Comparison of ENCODE assay signal across 10 cellular contexts in the genomic region with DNA sequence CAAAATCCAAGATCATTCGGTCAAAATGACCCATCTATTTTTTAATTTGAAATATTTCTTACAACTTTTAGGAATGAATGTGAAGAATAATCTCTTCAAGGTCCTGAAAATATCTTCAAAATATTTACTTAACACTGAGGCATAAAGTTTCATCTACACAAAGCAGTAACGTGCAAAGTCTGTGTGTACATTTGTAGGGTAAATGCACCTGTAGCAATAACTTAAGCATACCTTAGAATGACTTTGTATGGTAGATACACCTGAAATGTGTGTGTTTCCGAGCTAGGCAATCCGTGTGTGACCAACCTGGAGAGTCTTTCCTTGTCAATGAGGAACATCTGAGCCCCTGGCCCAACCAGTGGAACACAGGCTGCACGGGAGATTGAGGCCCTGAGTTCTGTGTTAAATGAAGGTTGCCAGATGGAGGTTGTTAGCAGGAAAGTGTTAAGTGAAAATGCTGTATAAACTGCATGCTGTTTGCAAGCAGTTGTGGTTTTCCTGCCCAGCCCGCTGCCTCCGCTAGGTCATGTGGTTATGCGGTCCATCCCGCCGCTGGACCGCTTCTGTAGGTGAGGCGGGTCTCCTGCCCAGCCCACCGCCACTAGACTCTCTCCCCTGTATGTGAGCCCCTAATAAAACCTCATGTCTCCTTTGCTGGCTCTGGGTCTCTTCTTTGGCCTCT. TPM values are rescaled to one million over a fixed set of nuclear protein-coding genes. Genes with fewer than 3 reads are reported as not detected.
A peak's percentile ranks its signal among the peaks of the same experiment; 100 is the strongest.
DNase-seq lines count a peak whose midpoint lies in the region; ATAC-seq and TF ChIP-seq lines count a peak whose summit lies in the region.
"Had no signal": no experiment of that assay in that cellular context is flagged by ENCODE, and none has a peak within 500 bp of the region (broad histone marks: within the 10 kb centered on the region; RNA-seq: fewer than 3 reads in every experiment).

No MANE protein-coding gene starts in this region.

- H3K4me2 ChIP-seq in KMS-11, result peak overlapping the region; percentile 48
- H3K4me2 ChIP-seq: neural progenitor cell had no signal

- H3K79me2 ChIP-seq in KMS-11 (ENCODE audit: insufficient read depth, low read depth), result no peaks in the 10 kb centered on the region

- no peak for TF ChIP-seq POLR2A in gastrocnemius medialis (IDR thresholded peaks at IDR 0.05)

- H4K20me1 ChIP-seq in KMS-11 (ENCODE audit: insufficient read depth), result no peaks in the 10 kb centered on the region

- H2AFZ ChIP-seq in KMS-11 (ENCODE audit: low read depth), result peak overlapping the region; percentile 49; the same call in 1 of the 2 replicates
- H2AFZ ChIP-seq: neural progenitor cell had no signal

- H3K4me3 ChIP-seq in KMS-11 (IDR thresholded peaks at IDR 0.05; ENCODE audit: insufficient read depth, low read depth, low read length), result no peak overlapping the region
- no peak overlapping the region for H3K4me3 ChIP-seq in gastrocnemius medialis
- H3K4me3 ChIP-seq: neural progenitor cell had no signal

- no peaks in the 10 kb centered on the region for H3K36me3 ChIP-seq in KMS-11 (ENCODE audit: insufficient read depth)
- H3K36me3 ChIP-seq in gastrocnemius medialis, result no peaks in the 10 kb centered on the region
- H3K36me3 ChIP-seq: neural progenitor cell had no signal

- in situ Hi-C loops in gastrocnemius medialis (cut with MboI; ENCODE audit: low sequenced_read_pairs in 4 of 4), result loop anchor here in 3 of 4 donors (25.0 kb wide), 3 partner anchors 206 to 981 kb away; partner anchors contain the start of gene RNF141 (in 1 of the 3)

- no peak for TF ChIP-seq CTCF in KMS-11 (conservative IDR thresholded peaks at IDR 0.05; ENCODE audit: low read depth, low read length)
- no peak for TF ChIP-seq CTCF in gastrocnemius medialis (IDR thresholded peaks at IDR 0.05 in 4 of 5, conservative IDR thresholded peaks at IDR 0.05 in 1 of 5)

- no peak overlapping the region for H3K27ac ChIP-seq in KMS-11
- H3K27ac ChIP-seq in gastrocnemius medialis, result no peak overlapping the region
- H3K27ac ChIP-seq: neural progenitor cell had no signal

- H3K4me1 ChIP-seq in KMS-11 (ENCODE audit: low read depth, poor library complexity, severe bottlenecking), result peaks cover 27% of the 10 kb centered on the region
- H3K4me1 ChIP-seq in gastrocnemius medialis, result peaks cover 0 to 7% of the 10 kb centered on the region in 2 donors
- H3K4me1 ChIP-seq: neural progenitor cell had no signal

- intact Hi-C loops in sciatic nerve (cut with DNase I), result no loop called here
- intact Hi-C loops in gastrocnemius medialis (cut with DNase I; ENCODE audit: low total_unique reads), result no loop called here

- ATAC-seq in GM19023 (IDR thresholded peaks at IDR 0.05; ENCODE audit: unreplicated experiment), result peak; percentile 50
- ATAC-seq in sciatic nerve, result peak; percentile 47
- no peak for ATAC-seq in gastrocnemius medialis

- peak; percentile 73 for DNase-seq in activated effector memory CD4-positive, alpha-beta T cell treated with anti-CD3 and anti-CD28 coated beads, Interleukin-2, amount 50 U/mL, for 16 hours
- DNase-seq in sciatic nerve (ENCODE audit: low spot score), result no peak
- no peak for DNase-seq in hippocampal formation (lab: John Stamatoyannopoulos, UW)
- no peak for DNase-seq in NCI-H1436 treated with DMSO at 0.1 percent for 48 hours (lab: John Stamatoyannopoulos, UW)
- no peak for DNase-seq in gastrocnemius medialis
- no peak for DNase-seq in hypothalamus (lab: John Stamatoyannopoulos, UW)
- DNase-seq: cortex of kidney had no signal

- no peaks in the 10 kb centered on the region for H3K9me3 ChIP-seq in gastrocnemius medialis

- no peak overlapping the region for H3K9ac ChIP-seq in KMS-11
- H3K9ac ChIP-seq: neural progenitor cell had no signal

- no peaks in the 10 kb centered on the region for H3K27me3 ChIP-seq in KMS-11 (ENCODE audit: insufficient read depth, low read depth)
- no peaks in the 10 kb centered on the region for H3K27me3 ChIP-seq in gastrocnemius medialis
- H3K27me3 ChIP-seq: neural progenitor cell had no signal

RNA-seq across cellular contexts. Expression of gene CTR9, which starts 7.6 kb away (rescaled TPM):
- total RNA-seq in sciatic nerve (31.9 TPM), gastrocnemius medialis (10 to 100 TPM; 18.3 to 22.2 (median 20.4) TPM)

RNA-seq across cellular contexts. Expression of gene IRAG1, which starts 49.9 kb away (rescaled TPM):
- 9.6 TPM for total RNA-seq in sciatic nerve
- total RNA-seq in gastrocnemius medialis, result 1 to 10 TPM; 1.6 to 7.6 (median 3.6) TPM

Comparison
In these comparisons a context has a peak if more than half of its experiments do, and no peak if none do; other contexts are left out.
1. ATAC-seq: peak in GM19023 (single experiment) and sciatic nerve (single experiment); none in gastrocnemius medialis (0 of 2).